ENCODE assay signal across 20 cellular contexts in the genomic region with DNA sequence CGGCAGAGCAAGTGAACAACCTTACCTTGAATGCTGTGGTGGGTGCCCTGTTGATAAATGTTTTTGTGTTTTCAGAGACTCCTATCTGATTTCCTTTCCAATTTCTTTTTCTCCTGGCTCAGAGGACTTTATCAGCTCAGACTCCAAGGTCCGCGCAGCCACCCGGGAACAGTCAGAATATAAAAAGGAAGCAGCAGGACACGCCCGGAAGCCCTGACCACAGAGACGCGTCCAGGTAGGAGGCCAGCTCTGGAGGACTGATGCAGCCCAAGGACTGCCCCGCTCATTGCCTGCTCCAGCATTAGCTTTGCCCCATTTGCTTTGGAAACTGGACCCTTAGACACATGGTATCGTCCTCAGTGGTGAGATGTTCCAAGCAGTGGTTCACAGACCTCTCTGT.
DNase-seq lines count a peak whose midpoint lies in the region; ATAC-seq and TF ChIP-seq lines count a peak whose summit lies in the region.
"Had no signal": no experiment of that assay in that cellular context is flagged by ENCODE, and none has a peak within 500 bp of the region (broad histone marks: within the 10 kb centered on the region; RNA-seq: fewer than 3 reads in every experiment).

No MANE protein-coding gene starts in this region.

- peak overlapping the region; percentile 27 for H3K27ac ChIP-seq in cardiac muscle cell
- H3K27ac ChIP-seq in prostate gland: peak overlapping the region; percentile 62 to 71
- H3K27ac ChIP-seq in transverse colon: peak overlapping the region; percentile 61 to 72 (median 68)
- H3K27ac ChIP-seq: 22Rv1 had no signal

- H3K36me3 ChIP-seq in cardiac muscle cell: no peaks in the 10 kb centered on the region
- no peaks in the 10 kb centered on the region for H3K36me3 ChIP-seq in prostate gland
- H3K36me3 ChIP-seq in transverse colon: no peaks in the 10 kb centered on the region
- H3K36me3 ChIP-seq: BE2C had no signal

- TF ChIP-seq CTCF in cardiac muscle cell (IDR thresholded peaks at IDR 0.05; ENCODE audit: low read depth, low read length) (no peak), prostate gland (IDR thresholded peaks at IDR 0.05) (no peak), transverse colon (IDR thresholded peaks at IDR 0.05) (no peak)

- ATAC-seq in left colon (peak; percentile 91), sciatic nerve (no peak), HG02938 (IDR thresholded peaks at IDR 0.05; ENCODE audit: unreplicated experiment) (no peak)
- ATAC-seq: Panc1 had no signal

- H3K4me1 ChIP-seq in cardiac muscle cell (ENCODE audit: low read depth) (peaks cover 11% of the 10 kb centered on the region), prostate gland (replicated peaks) (no peaks in the 10 kb centered on the region), transverse colon (peaks cover 0 to 20% (median 5%) of the 10 kb centered on the region in 4 donors)
- H3K4me1 ChIP-seq: BE2C had no signal

- H3K4me3 ChIP-seq in cardiac muscle cell: no peak overlapping the region
- H3K4me3 ChIP-seq in prostate gland: no peak overlapping the region
- H3K4me3 ChIP-seq in transverse colon: no peak overlapping the region

- in situ Hi-C loops in transverse colon (cut with MboI; ENCODE audit: low pct_ligation_motif_present in 1 of 4, low pct_unique_long_range_greater_than_20kb in 1 of 4, low sequenced_read_pairs in 3 of 4): no loop called here

- no peak for DNase-seq in cardiac muscle cell (ENCODE audit: low read depth in 1 of 2, low spot score in 1 of 2)
- DNase-seq in cardiac septum (ENCODE audit: low spot score): no peak
- DNase-seq in left colon: peak; percentile 72 to 77
- no peak for DNase-seq in prostate gland (ENCODE audit: low spot score)
- peak; percentile 73 for DNase-seq in transverse colon
- no peak for DNase-seq in sciatic nerve (ENCODE audit: low spot score)
- DNase-seq in activated CD4-positive, alpha-beta T cell treated with anti-CD3 and anti-CD28 coated beads, Interleukin-2, amount 50 U/mL, for 1 hour: no peak
- DNase-seq: Calu3; CD4-positive, alpha-beta memory T cell; DMS79; H9; NCI-H146; NCI-H2081; NCI-H510A; NCI-H82; SHP77 had no signal

- H3K27me3 ChIP-seq in cardiac muscle cell (no peaks in the 10 kb centered on the region), prostate gland (replicated peaks; ENCODE audit: insufficient read depth) (no peaks in the 10 kb centered on the region), transverse colon (no peaks in the 10 kb centered on the region)
- H3K27me3 ChIP-seq: BE2C had no signal

- no peak for TF ChIP-seq EP300 in transverse colon (IDR thresholded peaks at IDR 0.05; ENCODE audit: low read depth)

- WGBS in prostate gland: 91% methylated on average over 10 of the region's 10 CpGs
- 49 to 77% methylated on average over 9 to 10 of the region's 10 CpGs for whole genome bisulfite sequencing in transverse colon (ENCODE audit: low coverage in 1 of 2), 2 donors

- H3K9me3 ChIP-seq in cardiac muscle cell (ENCODE audit: low read depth) (no peaks in the 10 kb centered on the region), prostate gland (no peaks in the 10 kb centered on the region), transverse colon (no peaks in the 10 kb centered on the region)
- H3K9me3 ChIP-seq: BE2C had no signal

- TF ChIP-seq POLR2A in prostate gland (IDR thresholded peaks at IDR 0.05) (no peak), transverse colon (IDR thresholded peaks at IDR 0.05) (no peak)

- intact Hi-C loops in cardiac septum (cut with DNase I) (loop anchor here (5.0 to 10.0 kb wide), 2 partner anchors 123 to 214 kb away; a partner anchor contains a TSS), left colon (cut with DNase I, micrococcal nuclease) (loop anchor here in 1 of 2 donors (5.0 kb wide), 1 partner anchor 62 kb away; no protein-coding TSS in a partner anchor), prostate gland (cut with DNase I) (no loop called here), transverse colon (cut with DNase I; ENCODE audit: low total_unique reads) (loop anchor here (5.0 kb wide), 1 partner anchor 62 kb away; no protein-coding TSS in a partner anchor), sciatic nerve (cut with DNase I) (loop anchor here (10.0 kb wide), 1 partner anchor 64 kb away; no protein-coding TSS in a partner anchor)

Comparison
In these comparisons a context has a peak if more than half of its experiments do, and no peak if none do; other contexts are left out.
1. DNase-seq: peak in left colon (2 of 2) and transverse colon (single experiment); none in cardiac muscle cell (0 of 2), cardiac septum (single experiment), prostate gland (single experiment), sciatic nerve (single experiment) and activated CD4-positive, alpha-beta T cell treated with anti-CD3 and anti-CD28 coated beads, Interleukin-2, amount 50 U/mL, for 1 hour (single experiment).
2. Peak in every context shown above with its lines, with median percentiles within 50 percentile points of each other: H3K27ac ChIP-seq.